8 cellular contexts compared by ENCODE assay signal in the genomic region with DNA sequence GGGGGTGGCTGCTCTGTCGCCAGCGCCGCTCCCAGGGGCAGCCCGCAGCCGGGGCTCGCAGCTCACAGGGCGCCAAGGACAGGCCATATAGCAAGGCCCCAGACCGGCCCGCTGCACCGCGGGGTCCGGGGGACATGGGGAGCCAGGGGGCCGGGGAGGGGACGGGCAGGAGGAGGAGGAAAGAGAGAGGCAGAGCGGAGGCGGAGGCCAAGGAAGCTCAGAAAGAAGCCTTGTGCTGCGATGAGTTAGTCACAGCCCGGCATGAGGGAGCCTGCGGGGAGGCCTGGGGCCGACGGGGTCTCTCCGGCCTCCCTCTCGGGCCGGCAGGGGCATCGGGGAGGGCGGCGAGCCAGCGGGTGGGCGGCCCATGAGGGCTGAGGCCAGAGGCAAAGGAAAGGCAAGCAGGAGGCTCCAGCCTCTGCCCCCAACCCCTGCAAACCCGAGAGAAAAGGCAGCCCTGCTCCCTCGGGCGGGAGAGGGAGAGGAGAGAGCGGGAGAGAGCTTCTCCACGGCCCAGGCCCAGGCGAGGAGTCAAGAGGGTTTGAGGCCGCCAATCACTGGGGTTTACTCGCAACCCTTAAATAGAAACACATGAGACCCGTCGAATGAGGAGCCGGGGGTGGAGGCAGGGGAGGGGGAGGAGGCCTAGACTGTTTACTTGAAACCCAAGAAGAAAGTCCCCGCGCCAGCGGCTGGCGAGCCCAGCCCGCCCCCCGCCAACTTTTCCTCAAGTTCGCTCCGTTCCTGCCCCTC.
DNase-seq lines count a peak whose midpoint lies in the region; ATAC-seq and TF ChIP-seq lines count a peak whose summit lies in the region.

No MANE protein-coding gene starts in this region.

- H3K4me3 Mint-ChIP-seq in activated T-cell treated with anti-CD3 and anti-CD28 coated beads, Interleukin-2, amount 50 U/mL, for 72 hours = peak overlapping the region; percentile 90 to 97
- peak overlapping the region; percentile 90 for H3K4me3 Mint-ChIP-seq in natural killer cell treated with Interleukin-12 subunit alpha and Interleukin-12 subunit beta and Interleukin-15 and Interleukin-18, amount 100 ng/mL, for 72 hours

- peaks cover 4 to 5% of the 10 kb centered on the region in 2 donors for H3K36me3 Mint-ChIP-seq in activated T-cell treated with anti-CD3 and anti-CD28 coated beads, Interleukin-2, amount 50 U/mL, for 72 hours (ENCODE audit: insufficient read depth in 2 of 2)
- H3K36me3 Mint-ChIP-seq in natural killer cell treated with Interleukin-12 subunit alpha and Interleukin-12 subunit beta and Interleukin-15 and Interleukin-18, amount 100 ng/mL, for 72 hours = no peaks in the 10 kb centered on the region

- peaks cover 11% of the 10 kb centered on the region for H3K4me1 Mint-ChIP-seq in activated T-cell treated with anti-CD3 and anti-CD28 coated beads, Interleukin-2, amount 50 U/mL, for 72 hours (ENCODE audit: low read depth)
- H3K4me1 Mint-ChIP-seq in natural killer cell treated with Interleukin-12 subunit alpha and Interleukin-12 subunit beta and Interleukin-15 and Interleukin-18, amount 100 ng/mL, for 72 hours (ENCODE audit: low read depth in 2 of 2) = peaks cover 16 to 18% of the 10 kb centered on the region in 2 donors

- H3K4me3 ChIP-seq in fibroblast of mammary gland (ENCODE audit: control insufficient read depth, low read depth, low read length) (peak overlapping the region; percentile 69), urinary bladder (ENCODE audit: low read depth, low read length) (peak overlapping the region; percentile 56)

- H3K4me1 ChIP-seq in urinary bladder (ENCODE audit: insufficient read depth) = no peaks in the 10 kb centered on the region

- H3K27ac Mint-ChIP-seq in activated T-cell treated with anti-CD3 and anti-CD28 coated beads, Interleukin-2, amount 50 U/mL, for 72 hours = no peak overlapping the region
- H3K27ac Mint-ChIP-seq in natural killer cell treated with Interleukin-12 subunit alpha and Interleukin-12 subunit beta and Interleukin-15 and Interleukin-18, amount 100 ng/mL, for 72 hours = peak overlapping the region; percentile 78 to 89

- H3K27ac ChIP-seq in urinary bladder (ENCODE audit: low read depth) = peak overlapping the region; percentile 88

- in situ Hi-C loops in G401 (cut with HindIII; ENCODE audit: low sequenced_read_pairs) = no loop called here

- no peaks in the 10 kb centered on the region for H3K36me3 ChIP-seq in urinary bladder (ENCODE audit: insufficient read depth)

- H3K27me3 Mint-ChIP-seq in activated T-cell treated with anti-CD3 and anti-CD28 coated beads, Interleukin-2, amount 50 U/mL, for 72 hours (ENCODE audit: low read depth) = no peaks in the 10 kb centered on the region
- no peaks in the 10 kb centered on the region for H3K27me3 Mint-ChIP-seq in natural killer cell treated with Interleukin-12 subunit alpha and Interleukin-12 subunit beta and Interleukin-15 and Interleukin-18, amount 100 ng/mL, for 72 hours

- peak; percentile 54 to 65 for ATAC-seq in activated T-cell treated with anti-CD3 and anti-CD28 coated beads, Interleukin-2, amount 50 U/mL, for 72 hours (replicated peaks in 1 of 2)
- peak; percentile 40 to 49 for ATAC-seq in natural killer cell treated with Interleukin-12 subunit alpha and Interleukin-12 subunit beta and Interleukin-15 and Interleukin-18, amount 100 ng/mL, for 72 hours
- no peak for ATAC-seq in GM21786 (IDR thresholded peaks at IDR 0.05; ENCODE audit: unreplicated experiment)

- WGBS in urinary bladder = 23% methylated on average over 48 of the region's 48 CpGs

- peaks cover 4% of the 10 kb centered on the region in 2 donors for H3K9me3 Mint-ChIP-seq in activated T-cell treated with anti-CD3 and anti-CD28 coated beads, Interleukin-2, amount 50 U/mL, for 72 hours
- no peaks in the 10 kb centered on the region for H3K9me3 Mint-ChIP-seq in natural killer cell treated with Interleukin-12 subunit alpha and Interleukin-12 subunit beta and Interleukin-15 and Interleukin-18, amount 100 ng/mL, for 72 hours

- peak; percentile 50 for DNase-seq in G401 (ENCODE audit: low spot score)
- peak; percentile 13 for DNase-seq in NCI-H2029 treated with DMSO at 0.1 percent for 48 hours (lab: John Stamatoyannopoulos, UW)
- peak; percentile 39 to 45 for DNase-seq in activated T-cell treated with anti-CD3 and anti-CD28 coated beads, Interleukin-2, amount 50 U/mL, for 72 hours
- peak; percentile 95 for DNase-seq in fibroblast of mammary gland (ENCODE audit: low read depth)
- DNase-seq in natural killer cell treated with Interleukin-12 subunit alpha and Interleukin-12 subunit beta and Interleukin-15 and Interleukin-18, amount 100 ng/mL, for 72 hours (ENCODE audit: low spot score) = no peak
- no peak for DNase-seq in putamen (ENCODE audit: low spot score)

- TF ChIP-seq CTCF in fibroblast of mammary gland (conservative IDR thresholded peaks at IDR 0.05; ENCODE audit: control insufficient read depth, insufficient read depth, low read depth, low read length) = no peak

Comparison
In these comparisons a context has a peak if more than half of its experiments do, and no peak if none do; other contexts are left out.
1. DNase-seq: peak in G401 (single experiment), NCI-H2029 treated with DMSO at 0.1 percent for 48 hours (single experiment), activated T-cell treated with anti-CD3 and anti-CD28 coated beads, Interleukin-2, amount 50 U/mL, for 72 hours (2 of 2) and fibroblast of mammary gland (single experiment); none in natural killer cell treated with Interleukin-12 subunit alpha and Interleukin-12 subunit beta and Interleukin-15 and Interleukin-18, amount 100 ng/mL, for 72 hours (single experiment) and putamen (single experiment).